In the genomic region with DNA sequence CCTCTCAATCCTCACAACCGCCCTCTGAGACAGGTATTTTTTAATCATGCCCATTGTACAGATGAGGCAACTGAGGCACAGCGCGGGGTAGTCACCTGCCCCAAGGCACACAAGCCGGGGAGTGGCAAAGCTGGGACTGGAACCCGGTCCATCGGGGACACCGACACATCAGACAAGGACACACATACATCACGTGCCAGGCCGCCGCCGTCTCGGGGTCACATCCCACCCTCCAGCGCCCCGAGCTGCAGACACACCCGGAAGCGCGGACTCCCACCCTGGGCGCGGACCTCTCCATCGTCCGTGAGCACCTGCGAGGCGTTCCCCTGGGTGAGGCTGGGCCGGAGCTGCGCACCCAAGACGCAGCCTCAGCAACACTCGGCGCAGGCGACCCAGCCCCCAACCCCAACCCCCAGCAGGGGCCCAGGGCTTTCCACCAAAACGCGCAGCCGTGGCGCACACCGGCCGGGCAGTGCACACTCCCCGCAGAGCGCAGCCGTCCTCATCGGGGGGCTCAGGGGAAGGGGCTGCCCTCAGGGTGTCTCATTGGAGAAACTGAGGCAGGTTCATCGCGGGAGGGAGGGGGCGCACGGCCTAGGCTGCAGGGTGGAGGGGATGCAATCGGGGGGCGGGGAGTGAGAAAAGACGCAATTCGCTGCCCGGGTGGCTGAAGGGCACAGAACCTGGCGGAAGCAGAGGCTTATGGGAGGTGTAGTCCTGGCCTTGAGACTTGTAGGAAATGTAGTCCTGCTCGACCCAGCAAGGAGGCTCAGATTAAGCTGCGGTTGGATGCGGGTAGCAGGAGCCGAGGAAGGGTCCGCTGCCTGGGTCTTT, we compare ENCODE assay signal across 1 cellular context.
A peak's percentile ranks its signal among the peaks of the same experiment; 100 is the strongest.
TF ChIP-seq lines count a peak whose summit lies in the region.

No MANE protein-coding gene starts in this region.

TF ChIP-seq in K562, 482 proteins besides CTCF, POLR2A, EP300 and RAD21 (continued from another document and continues in another):
- TF ChIP-seq, protein P1, sequence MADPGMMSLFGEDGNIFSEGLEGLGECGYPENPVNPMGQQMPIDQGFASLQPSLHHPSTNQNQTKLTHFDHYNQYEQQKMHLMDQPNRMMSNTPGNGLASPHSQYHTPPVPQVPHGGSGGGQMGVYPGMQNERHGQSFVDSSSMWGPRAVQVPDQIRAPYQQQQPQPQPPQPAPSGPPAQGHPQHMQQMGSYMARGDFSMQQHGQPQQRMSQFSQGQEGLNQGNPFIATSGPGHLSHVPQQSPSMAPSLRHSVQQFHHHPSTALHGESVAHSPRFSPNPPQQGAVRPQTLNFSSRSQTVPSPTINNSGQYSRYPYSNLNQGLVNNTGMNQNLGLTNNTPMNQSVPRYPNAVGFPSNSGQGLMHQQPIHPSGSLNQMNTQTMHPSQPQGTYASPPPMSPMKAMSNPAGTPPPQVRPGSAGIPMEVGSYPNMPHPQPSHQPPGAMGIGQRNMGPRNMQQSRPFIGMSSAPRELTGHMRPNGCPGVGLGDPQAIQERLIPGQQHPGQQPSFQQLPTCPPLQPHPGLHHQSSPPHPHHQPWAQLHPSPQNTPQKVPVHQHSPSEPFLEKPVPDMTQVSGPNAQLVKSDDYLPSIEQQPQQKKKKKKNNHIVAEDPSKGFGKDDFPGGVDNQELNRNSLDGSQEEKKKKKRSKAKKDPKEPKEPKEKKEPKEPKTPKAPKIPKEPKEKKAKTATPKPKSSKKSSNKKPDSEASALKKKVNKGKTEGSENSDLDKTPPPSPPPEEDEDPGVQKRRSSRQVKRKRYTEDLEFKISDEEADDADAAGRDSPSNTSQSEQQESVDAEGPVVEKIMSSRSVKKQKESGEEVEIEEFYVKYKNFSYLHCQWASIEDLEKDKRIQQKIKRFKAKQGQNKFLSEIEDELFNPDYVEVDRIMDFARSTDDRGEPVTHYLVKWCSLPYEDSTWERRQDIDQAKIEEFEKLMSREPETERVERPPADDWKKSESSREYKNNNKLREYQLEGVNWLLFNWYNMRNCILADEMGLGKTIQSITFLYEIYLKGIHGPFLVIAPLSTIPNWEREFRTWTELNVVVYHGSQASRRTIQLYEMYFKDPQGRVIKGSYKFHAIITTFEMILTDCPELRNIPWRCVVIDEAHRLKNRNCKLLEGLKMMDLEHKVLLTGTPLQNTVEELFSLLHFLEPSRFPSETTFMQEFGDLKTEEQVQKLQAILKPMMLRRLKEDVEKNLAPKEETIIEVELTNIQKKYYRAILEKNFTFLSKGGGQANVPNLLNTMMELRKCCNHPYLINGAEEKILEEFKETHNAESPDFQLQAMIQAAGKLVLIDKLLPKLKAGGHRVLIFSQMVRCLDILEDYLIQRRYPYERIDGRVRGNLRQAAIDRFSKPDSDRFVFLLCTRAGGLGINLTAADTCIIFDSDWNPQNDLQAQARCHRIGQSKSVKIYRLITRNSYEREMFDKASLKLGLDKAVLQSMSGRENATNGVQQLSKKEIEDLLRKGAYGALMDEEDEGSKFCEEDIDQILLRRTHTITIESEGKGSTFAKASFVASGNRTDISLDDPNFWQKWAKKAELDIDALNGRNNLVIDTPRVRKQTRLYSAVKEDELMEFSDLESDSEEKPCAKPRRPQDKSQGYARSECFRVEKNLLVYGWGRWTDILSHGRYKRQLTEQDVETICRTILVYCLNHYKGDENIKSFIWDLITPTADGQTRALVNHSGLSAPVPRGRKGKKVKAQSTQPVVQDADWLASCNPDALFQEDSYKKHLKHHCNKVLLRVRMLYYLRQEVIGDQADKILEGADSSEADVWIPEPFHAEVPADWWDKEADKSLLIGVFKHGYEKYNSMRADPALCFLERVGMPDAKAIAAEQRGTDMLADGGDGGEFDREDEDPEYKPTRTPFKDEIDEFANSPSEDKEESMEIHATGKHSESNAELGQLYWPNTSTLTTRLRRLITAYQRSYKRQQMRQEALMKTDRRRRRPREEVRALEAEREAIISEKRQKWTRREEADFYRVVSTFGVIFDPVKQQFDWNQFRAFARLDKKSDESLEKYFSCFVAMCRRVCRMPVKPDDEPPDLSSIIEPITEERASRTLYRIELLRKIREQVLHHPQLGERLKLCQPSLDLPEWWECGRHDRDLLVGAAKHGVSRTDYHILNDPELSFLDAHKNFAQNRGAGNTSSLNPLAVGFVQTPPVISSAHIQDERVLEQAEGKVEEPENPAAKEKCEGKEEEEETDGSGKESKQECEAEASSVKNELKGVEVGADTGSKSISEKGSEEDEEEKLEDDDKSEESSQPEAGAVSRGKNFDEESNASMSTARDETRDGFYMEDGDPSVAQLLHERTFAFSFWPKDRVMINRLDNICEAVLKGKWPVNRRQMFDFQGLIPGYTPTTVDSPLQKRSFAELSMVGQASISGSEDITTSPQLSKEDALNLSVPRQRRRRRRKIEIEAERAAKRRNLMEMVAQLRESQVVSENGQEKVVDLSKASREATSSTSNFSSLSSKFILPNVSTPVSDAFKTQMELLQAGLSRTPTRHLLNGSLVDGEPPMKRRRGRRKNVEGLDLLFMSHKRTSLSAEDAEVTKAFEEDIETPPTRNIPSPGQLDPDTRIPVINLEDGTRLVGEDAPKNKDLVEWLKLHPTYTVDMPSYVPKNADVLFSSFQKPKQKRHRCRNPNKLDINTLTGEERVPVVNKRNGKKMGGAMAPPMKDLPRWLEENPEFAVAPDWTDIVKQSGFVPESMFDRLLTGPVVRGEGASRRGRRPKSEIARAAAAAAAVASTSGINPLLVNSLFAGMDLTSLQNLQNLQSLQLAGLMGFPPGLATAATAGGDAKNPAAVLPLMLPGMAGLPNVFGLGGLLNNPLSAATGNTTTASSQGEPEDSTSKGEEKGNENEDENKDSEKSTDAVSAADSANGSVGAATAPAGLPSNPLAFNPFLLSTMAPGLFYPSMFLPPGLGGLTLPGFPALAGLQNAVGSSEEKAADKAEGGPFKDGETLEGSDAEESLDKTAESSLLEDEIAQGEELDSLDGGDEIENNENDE (IDR thresholded peaks at IDR 0.05; ENCODE audit: low read depth, low read length), result no peak
- TF ChIP-seq SMARCE1 (IDR thresholded peaks at IDR 0.05), result no peak
- TF ChIP-seq CSDE1 (IDR thresholded peaks at IDR 0.05), result no peak
- no peak for TF ChIP-seq SMAD3 (CRISPR knock-in tag; conservative IDR thresholded peaks at IDR 0.05)
- no peak for TF ChIP-seq ZNF408 (CRISPR knock-in tag; IDR thresholded peaks at IDR 0.05; ENCODE audit: low read depth)
- TF ChIP-seq ZFX (CRISPR knock-in tag; IDR thresholded peaks at IDR 0.05), result peak; percentile 34; the same call in 1 of the 2 replicates
- no peak for TF ChIP-seq RBM17 (IDR thresholded peaks at IDR 0.05; ENCODE audit: borderline replicate concordance, low read depth, low read length)
- TF ChIP-seq, protein P2, sequence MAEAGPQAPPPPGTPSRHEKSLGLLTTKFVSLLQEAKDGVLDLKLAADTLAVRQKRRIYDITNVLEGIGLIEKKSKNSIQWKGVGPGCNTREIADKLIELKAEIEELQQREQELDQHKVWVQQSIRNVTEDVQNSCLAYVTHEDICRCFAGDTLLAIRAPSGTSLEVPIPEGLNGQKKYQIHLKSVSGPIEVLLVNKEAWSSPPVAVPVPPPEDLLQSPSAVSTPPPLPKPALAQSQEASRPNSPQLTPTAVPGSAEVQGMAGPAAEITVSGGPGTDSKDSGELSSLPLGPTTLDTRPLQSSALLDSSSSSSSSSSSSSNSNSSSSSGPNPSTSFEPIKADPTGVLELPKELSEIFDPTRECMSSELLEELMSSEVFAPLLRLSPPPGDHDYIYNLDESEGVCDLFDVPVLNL (CRISPR knock-in tag; IDR thresholded peaks at IDR 0.05; ENCODE audit: low read depth), result no peak
- TF ChIP-seq RFX5 (IDR thresholded peaks at IDR 0.05; ENCODE audit: low read depth, low read length), result no peak
- no peak for TF ChIP-seq ZNF561 (CRISPR knock-in tag; conservative IDR thresholded peaks at IDR 0.05)
- TF ChIP-seq RFX7 (CRISPR knock-in tag; IDR thresholded peaks at IDR 0.05), result no peak
- peak; percentile 19; the same call in 1 of the 2 replicates for TF ChIP-seq CTBP1 (IDR thresholded peaks at IDR 0.05; ENCODE audit: borderline replicate concordance)
- no peak for TF ChIP-seq RBM34 (IDR thresholded peaks at IDR 0.05; ENCODE audit: borderline replicate concordance, insufficient read depth, low read length)
- TF ChIP-seq SMAD4 (CRISPR knock-in tag; conservative IDR thresholded peaks at IDR 0.05), result 0 out of 2 replicates have a peak, but pooled peaks have one; percentile 43
- TF ChIP-seq EWSR1 (IDR thresholded peaks at IDR 0.05; ENCODE audit: borderline replicate concordance, low read depth, partially characterized antibody), result no peak
- TF ChIP-seq PHB (CRISPR knock-in tag; IDR thresholded peaks at IDR 0.05), result no peak
- TF ChIP-seq, protein P3, sequence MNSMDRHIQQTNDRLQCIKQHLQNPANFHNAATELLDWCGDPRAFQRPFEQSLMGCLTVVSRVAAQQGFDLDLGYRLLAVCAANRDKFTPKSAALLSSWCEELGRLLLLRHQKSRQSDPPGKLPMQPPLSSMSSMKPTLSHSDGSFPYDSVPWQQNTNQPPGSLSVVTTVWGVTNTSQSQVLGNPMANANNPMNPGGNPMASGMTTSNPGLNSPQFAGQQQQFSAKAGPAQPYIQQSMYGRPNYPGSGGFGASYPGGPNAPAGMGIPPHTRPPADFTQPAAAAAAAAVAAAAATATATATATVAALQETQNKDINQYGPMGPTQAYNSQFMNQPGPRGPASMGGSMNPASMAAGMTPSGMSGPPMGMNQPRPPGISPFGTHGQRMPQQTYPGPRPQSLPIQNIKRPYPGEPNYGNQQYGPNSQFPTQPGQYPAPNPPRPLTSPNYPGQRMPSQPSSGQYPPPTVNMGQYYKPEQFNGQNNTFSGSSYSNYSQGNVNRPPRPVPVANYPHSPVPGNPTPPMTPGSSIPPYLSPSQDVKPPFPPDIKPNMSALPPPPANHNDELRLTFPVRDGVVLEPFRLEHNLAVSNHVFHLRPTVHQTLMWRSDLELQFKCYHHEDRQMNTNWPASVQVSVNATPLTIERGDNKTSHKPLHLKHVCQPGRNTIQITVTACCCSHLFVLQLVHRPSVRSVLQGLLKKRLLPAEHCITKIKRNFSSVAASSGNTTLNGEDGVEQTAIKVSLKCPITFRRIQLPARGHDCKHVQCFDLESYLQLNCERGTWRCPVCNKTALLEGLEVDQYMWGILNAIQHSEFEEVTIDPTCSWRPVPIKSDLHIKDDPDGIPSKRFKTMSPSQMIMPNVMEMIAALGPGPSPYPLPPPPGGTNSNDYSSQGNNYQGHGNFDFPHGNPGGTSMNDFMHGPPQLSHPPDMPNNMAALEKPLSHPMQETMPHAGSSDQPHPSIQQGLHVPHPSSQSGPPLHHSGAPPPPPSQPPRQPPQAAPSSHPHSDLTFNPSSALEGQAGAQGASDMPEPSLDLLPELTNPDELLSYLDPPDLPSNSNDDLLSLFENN (IDR thresholded peaks at IDR 0.05; ENCODE audit: low read depth in 2 of 2, low read length in 2 of 2), result no peak; a peak in 1 of 4 replicates
- TF ChIP-seq, protein P4, sequence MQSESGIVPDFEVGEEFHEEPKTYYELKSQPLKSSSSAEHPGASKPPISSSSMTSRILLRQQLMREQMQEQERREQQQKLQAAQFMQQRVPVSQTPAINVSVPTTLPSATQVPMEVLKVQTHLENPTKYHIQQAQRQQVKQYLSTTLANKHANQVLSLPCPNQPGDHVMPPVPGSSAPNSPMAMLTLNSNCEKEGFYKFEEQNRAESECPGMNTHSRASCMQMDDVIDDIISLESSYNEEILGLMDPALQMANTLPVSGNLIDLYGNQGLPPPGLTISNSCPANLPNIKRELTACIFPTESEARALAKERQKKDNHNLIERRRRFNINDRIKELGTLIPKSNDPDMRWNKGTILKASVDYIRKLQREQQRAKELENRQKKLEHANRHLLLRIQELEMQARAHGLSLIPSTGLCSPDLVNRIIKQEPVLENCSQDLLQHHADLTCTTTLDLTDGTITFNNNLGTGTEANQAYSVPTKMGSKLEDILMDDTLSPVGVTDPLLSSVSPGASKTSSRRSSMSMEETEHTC (IDR thresholded peaks at IDR 0.05), result no peak
- no peak for TF ChIP-seq NR1H2 (CRISPR knock-in tag; IDR thresholded peaks at IDR 0.05)
- no peak for TF ChIP-seq ASH1L (IDR thresholded peaks at IDR 0.05; ENCODE audit: borderline replicate concordance, low read depth, partially characterized antibody)
- no peak for TF ChIP-seq BDP1 (IDR thresholded peaks at IDR 0.05; ENCODE audit: insufficient read depth, insufficient read length)
- TF ChIP-seq, protein P5, sequence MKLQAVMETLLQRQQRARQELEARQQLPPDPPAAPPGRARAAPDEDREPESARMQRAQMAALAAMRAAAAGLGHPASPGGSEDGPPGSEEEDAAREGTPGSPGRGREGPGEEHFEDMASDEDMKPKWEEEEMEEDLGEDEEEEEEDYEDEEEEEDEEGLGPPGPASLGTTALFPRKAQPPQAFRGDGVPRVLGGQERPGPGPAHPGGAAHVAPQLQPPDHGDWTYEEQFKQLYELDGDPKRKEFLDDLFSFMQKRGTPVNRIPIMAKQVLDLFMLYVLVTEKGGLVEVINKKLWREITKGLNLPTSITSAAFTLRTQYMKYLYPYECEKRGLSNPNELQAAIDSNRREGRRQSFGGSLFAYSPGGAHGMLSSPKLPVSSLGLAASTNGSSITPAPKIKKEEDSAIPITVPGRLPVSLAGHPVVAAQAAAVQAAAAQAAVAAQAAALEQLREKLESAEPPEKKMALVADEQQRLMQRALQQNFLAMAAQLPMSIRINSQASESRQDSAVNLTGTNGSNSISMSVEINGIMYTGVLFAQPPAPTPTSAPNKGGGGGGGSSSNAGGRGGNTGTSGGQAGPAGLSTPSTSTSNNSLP (IDR thresholded peaks at IDR 0.05; ENCODE audit: borderline replicate concordance, low read depth, low read length), result no peak
- no peak for TF ChIP-seq TRIM28 (IDR thresholded peaks at IDR 0.05)
- peak; percentile 94 for TF ChIP-seq HCFC1 (IDR thresholded peaks at IDR 0.05; ENCODE audit: low read depth, low read length)
- TF ChIP-seq, protein P6, sequence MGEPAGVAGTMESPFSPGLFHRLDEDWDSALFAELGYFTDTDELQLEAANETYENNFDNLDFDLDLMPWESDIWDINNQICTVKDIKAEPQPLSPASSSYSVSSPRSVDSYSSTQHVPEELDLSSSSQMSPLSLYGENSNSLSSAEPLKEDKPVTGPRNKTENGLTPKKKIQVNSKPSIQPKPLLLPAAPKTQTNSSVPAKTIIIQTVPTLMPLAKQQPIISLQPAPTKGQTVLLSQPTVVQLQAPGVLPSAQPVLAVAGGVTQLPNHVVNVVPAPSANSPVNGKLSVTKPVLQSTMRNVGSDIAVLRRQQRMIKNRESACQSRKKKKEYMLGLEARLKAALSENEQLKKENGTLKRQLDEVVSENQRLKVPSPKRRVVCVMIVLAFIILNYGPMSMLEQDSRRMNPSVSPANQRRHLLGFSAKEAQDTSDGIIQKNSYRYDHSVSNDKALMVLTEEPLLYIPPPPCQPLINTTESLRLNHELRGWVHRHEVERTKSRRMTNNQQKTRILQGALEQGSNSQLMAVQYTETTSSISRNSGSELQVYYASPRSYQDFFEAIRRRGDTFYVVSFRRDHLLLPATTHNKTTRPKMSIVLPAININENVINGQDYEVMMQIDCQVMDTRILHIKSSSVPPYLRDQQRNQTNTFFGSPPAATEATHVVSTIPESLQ (CRISPR knock-in tag; IDR thresholded peaks at IDR 0.05), result no peak
- TF ChIP-seq MBD2 (IDR thresholded peaks at IDR 0.05; ENCODE audit: borderline replicate concordance, low read depth), result 0 out of 2 replicates have a peak, but pooled peaks have one; percentile 30
